In the genomic region with DNA sequence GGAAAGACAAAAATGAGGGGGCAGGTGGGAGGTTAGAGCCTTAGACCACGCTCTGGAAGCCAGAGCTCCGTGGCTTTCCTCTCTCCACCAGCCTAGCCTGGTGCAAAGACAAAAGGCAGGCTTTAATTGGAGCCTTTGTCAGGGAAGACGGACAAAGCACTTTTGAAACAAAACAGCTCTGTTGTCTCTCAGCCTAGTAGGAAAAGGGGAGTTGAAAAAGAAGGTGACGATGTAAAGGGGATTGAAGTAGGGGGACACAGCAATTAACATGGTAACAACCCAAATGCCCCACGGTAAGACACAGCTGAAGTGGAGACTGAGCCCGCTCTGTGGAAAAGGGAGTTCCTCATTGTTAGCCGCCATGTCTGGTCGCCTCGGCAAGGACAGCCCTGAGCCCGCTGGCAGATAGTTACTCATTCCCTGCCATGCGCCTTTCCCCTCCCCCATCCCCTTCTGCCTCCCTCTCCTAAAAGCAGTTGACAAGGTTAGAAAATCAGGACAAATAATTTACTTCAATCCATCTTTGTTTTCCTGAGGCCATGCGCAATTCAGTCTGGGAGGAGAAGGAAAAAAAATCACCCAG, we compare ENCODE assay signal across 2 cellular contexts.
TF ChIP-seq lines count a peak whose summit lies in the region.

No MANE protein-coding gene starts in this region.

TF ChIP-seq in IMR-90, 13 proteins besides CTCF, POLR2A, EP300 and RAD21 (continued from another document):
- TF ChIP-seq NFE2L2 (IDR thresholded peaks at IDR 0.05; ENCODE audit: low read depth, low read length) = no peak
- no peak for TF ChIP-seq RFX5 (IDR thresholded peaks at IDR 0.05; ENCODE audit: low read depth, low read length)
- TF ChIP-seq CHD1 (IDR thresholded peaks at IDR 0.05; ENCODE audit: low read depth, low read length) = no peak
- no peak for TF ChIP-seq USF2 (IDR thresholded peaks at IDR 0.05; ENCODE audit: low read depth, low read length)
- TF ChIP-seq FOS (IDR thresholded peaks at IDR 0.05; ENCODE audit: low read depth, low read length) = no peak

TF ChIP-seq in WTC11, 78 proteins besides CTCF, POLR2A, EP300 and RAD21 (continued from another document):
- TF ChIP-seq PRDM15 (CRISPR knock-in tag; IDR thresholded peaks at IDR 0.05) (peak; percentile 82), FOXP1 (CRISPR knock-in tag; IDR thresholded peaks at IDR 0.05; ENCODE audit: borderline replicate concordance) (no peak), ZBTB21 (CRISPR knock-in tag; IDR thresholded peaks at IDR 0.05; ENCODE audit: borderline replicate concordance) (no peak), ZNF232 (CRISPR knock-in tag; IDR thresholded peaks at IDR 0.05) (no peak), E2F4 (CRISPR knock-in tag; IDR thresholded peaks at IDR 0.05; ENCODE audit: borderline replicate concordance, low read depth) (no peak)
- TF ChIP-seq, protein P1, sequence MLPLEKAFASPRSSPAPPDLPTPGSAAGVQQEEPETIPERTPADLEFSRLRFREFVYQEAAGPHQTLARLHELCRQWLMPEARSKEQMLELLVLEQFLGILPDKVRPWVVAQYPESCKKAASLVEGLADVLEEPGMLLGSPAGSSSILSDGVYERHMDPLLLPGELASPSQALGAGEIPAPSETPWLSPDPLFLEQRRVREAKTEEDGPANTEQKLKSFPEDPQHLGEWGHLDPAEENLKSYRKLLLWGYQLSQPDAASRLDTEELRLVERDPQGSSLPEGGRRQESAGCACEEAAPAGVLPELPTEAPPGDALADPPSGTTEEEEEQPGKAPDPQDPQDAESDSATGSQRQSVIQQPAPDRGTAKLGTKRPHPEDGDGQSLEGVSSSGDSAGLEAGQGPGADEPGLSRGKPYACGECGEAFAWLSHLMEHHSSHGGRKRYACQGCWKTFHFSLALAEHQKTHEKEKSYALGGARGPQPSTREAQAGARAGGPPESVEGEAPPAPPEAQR (CRISPR knock-in tag; IDR thresholded peaks at IDR 0.05) = no peak
- TF ChIP-seq, protein P2, sequence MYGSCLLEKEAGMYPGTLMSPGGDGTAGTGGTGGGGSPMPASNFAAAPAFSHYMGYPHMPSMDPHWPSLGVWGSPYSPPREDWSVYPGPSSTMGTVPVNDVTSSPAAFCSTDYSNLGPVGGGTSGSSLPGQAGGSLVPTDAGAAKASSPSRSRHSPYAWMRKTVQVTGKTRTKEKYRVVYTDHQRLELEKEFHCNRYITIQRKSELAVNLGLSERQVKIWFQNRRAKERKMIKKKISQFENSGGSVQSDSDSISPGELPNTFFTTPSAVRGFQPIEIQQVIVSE (CRISPR knock-in tag; IDR thresholded peaks at IDR 0.05; ENCODE audit: borderline replicate concordance) = no peak
- TF ChIP-seq, protein P3, sequence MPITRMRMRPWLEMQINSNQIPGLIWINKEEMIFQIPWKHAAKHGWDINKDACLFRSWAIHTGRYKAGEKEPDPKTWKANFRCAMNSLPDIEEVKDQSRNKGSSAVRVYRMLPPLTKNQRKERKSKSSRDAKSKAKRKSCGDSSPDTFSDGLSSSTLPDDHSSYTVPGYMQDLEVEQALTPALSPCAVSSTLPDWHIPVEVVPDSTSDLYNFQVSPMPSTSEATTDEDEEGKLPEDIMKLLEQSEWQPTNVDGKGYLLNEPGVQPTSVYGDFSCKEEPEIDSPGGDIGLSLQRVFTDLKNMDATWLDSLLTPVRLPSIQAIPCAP (CRISPR knock-in tag; IDR thresholded peaks at IDR 0.05) = no peak
